8 cellular contexts compared by ENCODE assay signal in the genomic region with DNA sequence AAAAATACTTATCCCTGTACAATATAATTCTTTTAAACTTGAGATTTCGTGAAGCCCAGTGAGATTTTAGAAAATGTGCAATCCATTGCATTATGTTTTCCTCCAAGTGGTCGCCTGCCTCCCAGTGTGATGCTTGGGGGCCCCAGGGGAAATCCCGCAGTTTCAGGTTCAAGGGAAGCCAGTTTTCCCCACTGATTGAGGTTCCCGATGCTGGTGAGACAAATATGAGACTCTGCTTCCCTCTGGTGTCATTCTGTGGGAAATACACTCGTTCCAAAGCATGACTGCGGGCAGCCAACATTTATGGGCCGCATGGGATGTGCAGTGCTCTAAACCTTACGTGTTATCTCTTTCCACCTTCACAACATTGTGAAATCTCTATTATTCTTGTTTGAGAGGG.
DNase-seq lines count a peak whose midpoint lies in the region; ATAC-seq and TF ChIP-seq lines count a peak whose summit lies in the region.

No MANE protein-coding gene starts in this region.

- ATAC-seq in left lung = peak; percentile 79
- no peak for ATAC-seq in stimulated activated naive CD8-positive, alpha-beta T cell treated with anti-CD3 and anti-CD28 coated beads, Interleukin-15, Interleukin-2, amounts not matched to agents 100 U/mL and 50 U/mL, for 24 hours

- no peaks in the 10 kb centered on the region for H3K9me3 ChIP-seq in left lung

- no peak overlapping the region for H3K27ac ChIP-seq in left lung

- peaks cover 0 to 25% of the 10 kb centered on the region in 2 donors for H3K36me3 ChIP-seq in left lung

- H3K4me3 ChIP-seq in LNCaP clone FGC (ENCODE audit: low read depth, low read length) (no peak overlapping the region), left lung (no peak overlapping the region)

- H3K4me1 ChIP-seq in left lung = no peaks in the 10 kb centered on the region

- peaks cover 0 to 29% of the 10 kb centered on the region in 2 donors for H3K27me3 ChIP-seq in left lung

- intact Hi-C loops in left lung (cut with DNase I) = no loop called here

- TF ChIP-seq CTCF in LNCaP clone FGC (IDR thresholded peaks at IDR 0.05; ENCODE audit: control insufficient read depth, extremely low read depth, insufficient read depth) (peak; percentile 95), left lung (IDR thresholded peaks at IDR 0.05) (peak; percentile 43 to 50)

- DNase-seq in NCI-H1436 (lab: John Stamatoyannopoulos, UW) = peak; percentile 44
- no peak for DNase-seq in NCI-H1436 treated with DMSO at 0.1 percent for 48 hours (lab: John Stamatoyannopoulos, UW)
- peak; percentile 8 for DNase-seq in LNCaP clone FGC (ENCODE audit: low read depth)
- peak; percentile 4 for DNase-seq in T-helper 22 cell (ENCODE audit: low read depth)
- DNase-seq in cerebellar cortex (ENCODE audit: low spot score) = peak; percentile 62
- DNase-seq in left lung = no peak
- peak; percentile 47 for DNase-seq in stimulated activated naive CD8-positive, alpha-beta T cell treated with anti-CD3 and anti-CD28 coated beads, Interleukin-15, Interleukin-2, amounts not matched to agents 100 U/mL and 50 U/mL, for 24 hours
- DNase-seq in GM19240 (ENCODE audit: insufficient read length, low spot score) = no peak

Comparison
In these comparisons a context has a peak if more than half of its experiments do, and no peak if none do; other contexts are left out.
1. DNase-seq: peak in NCI-H1436 (single experiment), LNCaP clone FGC (single experiment), T-helper 22 cell (single experiment), cerebellar cortex (single experiment) and stimulated activated naive CD8-positive, alpha-beta T cell treated with anti-CD3 and anti-CD28 coated beads, Interleukin-15, Interleukin-2, amounts not matched to agents 100 U/mL and 50 U/mL, for 24 hours (single experiment); none in NCI-H1436 treated with DMSO at 0.1 percent for 48 hours (single experiment), left lung (0 of 2) and GM19240 (single experiment).